ENCODE assay signal across 7 cellular contexts in genomic region chr19:4830768-4831265, GRCh38. TPM values are rescaled to one million over a fixed set of nuclear protein-coding genes. Genes with fewer than 3 reads are reported as not detected.
A peak's percentile ranks its signal among the peaks of the same experiment; 100 is the strongest.
DNase-seq lines count a peak whose midpoint lies in the region; ATAC-seq, FAIRE-seq and TF ChIP-seq lines count a peak whose summit lies in the region.

No MANE protein-coding gene starts in this region.

- peak; percentile 25 for ATAC-seq in activated naive CD8-positive, alpha-beta T cell treated with anti-CD3 and anti-CD28 coated beads, Interleukin-2, amount 50 U/mL, for 24 hours
- ATAC-seq in HG03571 (IDR thresholded peaks at IDR 0.05; ENCODE audit: unreplicated experiment): no peak

- H3K4me3 ChIP-seq in HL-60 (replicated peaks; ENCODE audit: insufficient read depth, low read length) (peak overlapping the region; percentile 82), kidney (ENCODE audit: low read length in 2 of 2) (peak overlapping the region; percentile 84)

- H3K9me3 ChIP-seq in kidney (ENCODE audit: control insufficient read depth in 1 of 2, low read length in 2 of 2): no peaks in the 10 kb centered on the region

- no peaks in the 10 kb centered on the region for H3K27me3 ChIP-seq in HL-60 (ENCODE audit: insufficient read depth, poor library complexity, severe bottlenecking)

- peak overlapping the region; percentile 89 for H3K27ac Mint-ChIP-seq in activated naive CD8-positive, alpha-beta T cell treated with anti-CD3 and anti-CD28 coated beads, Interleukin-2, amount 50 U/mL, for 24 hours

- H3K4me1 ChIP-seq in kidney (ENCODE audit: control insufficient read depth in 1 of 2, insufficient read depth in 1 of 2, low read depth in 1 of 2, low read length in 2 of 2): peaks cover 0 to 6% of the 10 kb centered on the region in 2 donors

- no peaks in the 10 kb centered on the region for H3K27me3 Mint-ChIP-seq in activated naive CD8-positive, alpha-beta T cell treated with anti-CD3 and anti-CD28 coated beads, Interleukin-2, amount 50 U/mL, for 24 hours

- H3K9ac ChIP-seq in kidney (ENCODE audit: low read length in 2 of 2): peak overlapping the region; percentile 27 to 91

- H3K4me1 Mint-ChIP-seq in activated naive CD8-positive, alpha-beta T cell treated with anti-CD3 and anti-CD28 coated beads, Interleukin-2, amount 50 U/mL, for 24 hours: peaks cover 27% of the 10 kb centered on the region

- H3K36me3 Mint-ChIP-seq in activated naive CD8-positive, alpha-beta T cell treated with anti-CD3 and anti-CD28 coated beads, Interleukin-2, amount 50 U/mL, for 24 hours (ENCODE audit: low read depth): peaks cover 2% of the 10 kb centered on the region

- DNase-seq in HL-60 (ENCODE audit: low read depth in 1 of 2, low spot score in 1 of 2) (no peak), kidney (no peak), substantia nigra (lab: John Stamatoyannopoulos, UW) (no peak), AG20443 (ENCODE audit: low spot score) (no peak)
- no peak for DNase-seq in activated naive CD8-positive, alpha-beta T cell treated with anti-CD3 and anti-CD28 coated beads, Interleukin-2, amount 50 U/mL, for 24 hours
- no peak for DNase-seq in activated effector memory CD4-positive, alpha-beta T cell treated with anti-CD3 and anti-CD28 coated beads, Interleukin-2, amount 50 U/mL, for 16 hours

- H3K9me3 Mint-ChIP-seq in activated naive CD8-positive, alpha-beta T cell treated with anti-CD3 and anti-CD28 coated beads, Interleukin-2, amount 50 U/mL, for 24 hours: no peaks in the 10 kb centered on the region

- no peaks in the 10 kb centered on the region for H3K36me3 ChIP-seq in kidney (ENCODE audit: control insufficient read depth in 1 of 2, insufficient read depth in 2 of 2, low read length in 2 of 2)

- TF ChIP-seq CTCF in HL-60 (IDR thresholded peaks at IDR 0.05; ENCODE audit: insufficient read depth, low read length) (no peak), kidney (IDR thresholded peaks at IDR 0.05; ENCODE audit: borderline replicate concordance, extremely low read depth, insufficient read depth) (no peak)

- FAIRE-seq in kidney (lab: Jason Lieb, UNC): no peak

- intact Hi-C loops in kidney (cut with DNase I): no loop called here

- H3K27ac ChIP-seq in HL-60 (replicated peaks): no peak overlapping the region
- H3K27ac ChIP-seq in kidney (ENCODE audit: low read depth in 2 of 2, low read length in 2 of 2): peak overlapping the region; percentile 89 to 92
- peak overlapping the region; percentile 79 for H3K27ac ChIP-seq in substantia nigra (ENCODE audit: low read depth, low read length, poor library complexity, severe bottlenecking)

- H3K4me3 Mint-ChIP-seq in activated naive CD8-positive, alpha-beta T cell treated with anti-CD3 and anti-CD28 coated beads, Interleukin-2, amount 50 U/mL, for 24 hours: peak overlapping the region; percentile 86

RNA-seq across cellular contexts. Expression of gene TICAM1, which starts 0.7 kb away (rescaled TPM):
- total RNA-seq in kidney: 23.0 TPM
- 9.9 TPM for polyA plus RNA-seq in kidney (ENCODE audit: insufficient read depth, low read depth, low replicate concordance)

RNA-seq across cellular contexts. Expression of gene PLIN3, which starts 36.6 kb away (rescaled TPM):
- total RNA-seq in kidney: 60.0 TPM
- polyA plus RNA-seq in kidney (ENCODE audit: insufficient read depth, low read depth, low replicate concordance): 30.5 TPM

RNA-seq across cellular contexts. Expression of gene FEM1A, which starts 39.3 kb away (rescaled TPM):
- total RNA-seq in kidney: 11.3 TPM
- 4.6 TPM for polyA plus RNA-seq in kidney (ENCODE audit: insufficient read depth, low read depth, low replicate concordance)
